ENCODE assay signal across 9 cellular contexts in genomic region chr3:74603292-74603691, GRCh38. TPM values are rescaled to one million over a fixed set of nuclear protein-coding genes. Genes with fewer than 3 reads are reported as not detected.
"Had no signal": no experiment of that assay in that cellular context is flagged by ENCODE, and none has a peak within 500 bp of the region (broad histone marks: within the 10 kb centered on the region; RNA-seq: fewer than 3 reads in every experiment).

No MANE protein-coding gene starts in this region.

- H3K4me3 ChIP-seq: HAP-1 had no signal

- DNase-seq: GOT3, H7, KBM-7 had no signal

- H3K4me1 ChIP-seq: HAP-1 had no signal

- ATAC-seq: HCT116 had no signal

- H3K9me3 ChIP-seq: HAP-1 had no signal

- H3K36me3 ChIP-seq: HAP-1 had no signal

- H3K9ac ChIP-seq: KMS-11 had no signal

- H3K27ac ChIP-seq: KMS-11 had no signal

- H3K4me2 ChIP-seq: KMS-11 had no signal

RNA-seq across cellular contexts. Expression of gene CNTN3, which starts 11.2 kb away (rescaled TPM):
- total RNA-seq: H4, HT-29 had no signal
- polyA plus RNA-seq: IgD-negative memory B cell had no signal
